8 cellular contexts compared by ENCODE assay signal in the genomic region with DNA sequence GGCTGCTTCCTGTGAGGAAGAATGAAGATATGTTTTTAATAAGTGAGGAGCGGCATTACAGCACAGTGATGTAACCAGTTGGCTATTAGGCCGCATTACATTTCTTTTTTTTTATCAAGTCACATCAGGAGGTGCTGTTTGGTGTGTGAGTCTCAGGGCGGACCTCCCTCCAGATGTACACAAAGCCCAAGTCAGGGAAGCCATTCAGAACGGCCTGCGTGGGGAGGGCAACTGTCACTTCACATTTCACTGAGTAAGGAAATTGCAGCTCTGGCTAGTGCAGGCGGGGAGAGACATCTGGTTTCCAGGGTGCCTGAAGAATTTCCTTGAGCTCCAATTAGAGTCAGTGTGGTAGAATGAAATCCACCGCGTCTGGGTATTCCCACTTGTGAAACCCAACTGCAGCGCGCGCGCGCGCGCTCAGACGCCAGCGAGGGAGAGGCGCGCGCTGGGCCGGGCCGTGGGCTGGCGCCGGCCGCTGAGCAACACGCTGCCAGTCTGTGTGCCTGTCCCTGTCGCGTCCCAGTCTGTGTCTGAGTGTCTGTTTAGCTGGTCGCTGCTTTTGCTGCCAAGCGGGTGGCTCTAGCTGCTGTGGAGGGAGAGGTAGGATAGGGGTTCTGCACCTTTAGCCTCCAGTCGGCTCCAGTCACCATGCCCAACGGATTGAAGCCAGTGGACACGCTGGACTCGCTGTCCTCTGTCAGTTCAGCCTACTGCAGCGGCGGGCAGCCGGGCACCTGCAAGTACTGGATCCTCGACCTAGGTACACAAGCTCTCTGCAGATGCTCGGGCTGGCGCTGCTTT.
DNase-seq lines count a peak whose midpoint lies in the region; ATAC-seq lines count a peak whose summit lies in the region.

No MANE protein-coding gene starts in this region.

- peak overlapping the region; percentile 38 to 58 for H3K27ac ChIP-seq in esophagus (ENCODE audit: low read depth in 2 of 2, low read length in 1 of 2)

- no peak for ATAC-seq in HG02938 (IDR thresholded peaks at IDR 0.05; ENCODE audit: unreplicated experiment)

- H3K4me3 ChIP-seq in esophagus (ENCODE audit: low read depth in 1 of 2, low read length in 2 of 2) = peak overlapping the region; percentile 22 to 24

- WGBS in esophagus, 2 donors = 73% methylated on average over 40 of the region's 40 CpGs

- H3K4me1 Mint-ChIP-seq in immature natural killer cell = no peaks in the 10 kb centered on the region

- H3K27me3 Mint-ChIP-seq in immature natural killer cell (ENCODE audit: low read depth in 3 of 3) = no peaks in the 10 kb centered on the region

- peaks cover 0 to 2% of the 10 kb centered on the region in 2 donors for H3K36me3 ChIP-seq in esophagus (ENCODE audit: control insufficient read depth in 2 of 2, insufficient read depth in 2 of 2, low read length in 1 of 2)

- peak; percentile 69 for DNase-seq in NCI-H2227 treated with DMSO at 0.1 percent for 48 hours (lab: John Stamatoyannopoulos, UW)
- DNase-seq in myocyte (ENCODE audit: low read depth) = peak; percentile 94
- peak; percentile 70 for DNase-seq in ureter (ENCODE audit: low spot score)
- DNase-seq in stimulated activated naive CD4-positive, alpha-beta T cell treated with Interleukin-2 at 50 U/mL for 16 hours (lab: John Stamatoyannopoulos, UW) = no peak
- DNase-seq in immature natural killer cell = no peak
- no peak for DNase-seq in activated T-cell treated with anti-CD3 and anti-CD28 coated beads for 4 hours

- no peaks in the 10 kb centered on the region for H3K4me1 ChIP-seq in esophagus (ENCODE audit: control insufficient read depth in 2 of 2, insufficient read depth in 2 of 2, low read length in 1 of 2)

- peaks cover 7 to 13% (median 9%) of the 10 kb centered on the region in 3 donors for H3K36me3 Mint-ChIP-seq in immature natural killer cell

- H3K9me3 ChIP-seq in esophagus (ENCODE audit: control insufficient read depth in 2 of 2, insufficient read depth in 1 of 2, low read depth in 1 of 2, low read length in 1 of 2) = no peaks in the 10 kb centered on the region

- no peaks in the 10 kb centered on the region for H3K27me3 ChIP-seq in esophagus (ENCODE audit: control insufficient read depth in 1 of 2, insufficient read depth in 2 of 2, low read length in 2 of 2)

- H3K27ac Mint-ChIP-seq in immature natural killer cell = no peak overlapping the region

- no peaks in the 10 kb centered on the region for H3K9me3 Mint-ChIP-seq in immature natural killer cell

- H3K4me3 Mint-ChIP-seq in immature natural killer cell = no peak overlapping the region

Comparison
In these comparisons a context has a peak if more than half of its experiments do, and no peak if none do; other contexts are left out.
1. DNase-seq: peak in NCI-H2227 treated with DMSO at 0.1 percent for 48 hours (single experiment), myocyte (single experiment) and ureter (single experiment); none in stimulated activated naive CD4-positive, alpha-beta T cell treated with Interleukin-2 at 50 U/mL for 16 hours (single experiment), immature natural killer cell (0 of 3) and activated T-cell treated with anti-CD3 and anti-CD28 coated beads for 4 hours (single experiment).